ENCODE assay signal across 15 cellular contexts in the genomic region with DNA sequence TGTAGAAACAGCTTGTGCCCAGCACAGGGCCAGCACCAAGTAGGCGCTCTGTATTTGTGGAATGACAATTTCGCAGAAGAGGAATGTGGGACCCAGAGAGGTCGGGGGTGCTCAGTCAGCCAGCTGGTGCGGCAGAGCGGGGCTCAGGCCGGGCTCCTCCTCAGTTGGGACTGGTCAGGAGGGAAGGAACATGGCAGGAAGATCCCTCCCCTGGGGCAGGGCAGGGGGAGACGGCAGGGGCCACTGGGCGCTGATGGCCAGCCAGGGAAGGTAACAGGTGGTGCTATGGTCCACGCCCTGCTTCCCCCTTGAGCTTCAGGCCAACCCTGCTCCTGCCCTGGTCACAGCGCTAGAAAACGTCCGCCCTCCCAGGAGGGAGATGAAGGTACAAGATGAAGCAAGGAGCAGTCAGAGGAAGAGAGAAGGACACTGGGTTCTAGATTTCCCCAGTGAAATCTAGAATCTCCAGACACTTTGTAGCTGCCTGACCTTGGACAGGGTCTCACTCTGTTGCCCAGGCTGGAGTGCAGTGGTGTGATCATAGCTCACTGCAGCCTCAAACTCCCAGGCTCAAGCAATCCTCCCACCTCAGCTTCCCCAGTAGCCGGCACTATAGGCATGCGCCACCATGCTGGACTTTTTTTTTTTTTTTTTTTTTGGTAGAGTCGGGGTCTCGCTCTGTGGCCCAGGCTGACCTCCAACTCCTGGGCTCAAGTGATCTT. TPM values are rescaled to one million over a fixed set of nuclear protein-coding genes. Genes with fewer than 3 reads are reported as not detected.
DNase-seq lines count a peak whose midpoint lies in the region; ATAC-seq, FAIRE-seq and TF ChIP-seq lines count a peak whose summit lies in the region.
"Had no signal": no experiment of that assay in that cellular context is flagged by ENCODE, and none has a peak within 500 bp of the region (broad histone marks: within the 10 kb centered on the region; RNA-seq: fewer than 3 reads in every experiment).

No MANE protein-coding gene starts in this region.

- peaks cover 0 to 7% (median 0%) of the 10 kb centered on the region in 4 experiments; a peak in 2 of 7 replicates for H3K4me1 ChIP-seq in H1 (replicated peaks in 1 of 4; ENCODE audit: control insufficient read depth in 3 of 4, insufficient read depth in 4 of 4, low read length in 3 of 4)
- H3K4me1 ChIP-seq in neuronal stem cell (ENCODE audit: control insufficient read depth in 2 of 2, insufficient read depth in 1 of 2, low read depth in 1 of 2, low read length in 2 of 2), result peaks cover 0 to 6% of the 10 kb centered on the region in 2 donors
- H3K4me1 ChIP-seq in body of pancreas, result no peaks in the 10 kb centered on the region

- H3K4me1 Mint-ChIP-seq in CD14-positive monocyte (peaks cover 83% of the 10 kb centered on the region), IgD-negative memory B cell (peaks cover 10 to 36% (median 23%) of the 10 kb centered on the region in 3 donors)

- POLR2A ChIA-PET in H1 (lab: Charles Lee; ENCODE audit: partially characterized antibody), result interaction anchor here (1.0 to 5.4 kb wide), 3 partner anchors 8 to 27 kb away, joined by 3 to 29 read pairs (median 3); a partner anchor contains a TSS

- peaks cover 20 to 59% of the 10 kb centered on the region in 2 donors for H3K36me3 Mint-ChIP-seq in CD14-positive monocyte
- no peaks in the 10 kb centered on the region for H3K36me3 Mint-ChIP-seq in IgD-negative memory B cell
- H3K36me3 Mint-ChIP-seq: memory B cell had no signal

- no peak overlapping the region for H3K4me2 ChIP-seq in H1 (ENCODE audit: insufficient read depth in 1 of 2, low read depth in 2 of 2, low read length in 2 of 2)
- no peak overlapping the region for H3K4me2 ChIP-seq in neuronal stem cell (ENCODE audit: insufficient read depth, low read length, poor library complexity, severe bottlenecking)

- no peak overlapping the region for H2BK12ac ChIP-seq in H1 (ENCODE audit: low read depth, low read length)
- no peak overlapping the region for H2BK12ac ChIP-seq in neuronal stem cell (ENCODE audit: low read length)

- H3K9me3 ChIP-seq in H1 (ENCODE audit: insufficient read depth in 2 of 2, low read depth in 1 of 2, low read length in 1 of 2), result no peaks in the 10 kb centered on the region
- no peaks in the 10 kb centered on the region for H3K9me3 ChIP-seq in neuronal stem cell (replicated peaks in 1 of 2; ENCODE audit: control insufficient read depth in 2 of 2, insufficient read depth in 1 of 2, low read depth in 1 of 2, low read length in 2 of 2)
- H3K9me3 ChIP-seq in body of pancreas, result no peaks in the 10 kb centered on the region

- intact Hi-C loops in CD14-positive monocyte (cut with micrococcal nuclease), result no loop called here
- intact Hi-C loops in body of pancreas (cut with DNase I), result no loop called here

- no peak for TF ChIP-seq POLR2A in H1 (IDR thresholded peaks at IDR 0.05; ENCODE audit: control extremely low read depth in 1 of 2, low read depth in 2 of 2, low read length in 2 of 2)
- no peak for TF ChIP-seq POLR2A in body of pancreas (IDR thresholded peaks at IDR 0.05)

- H3K27ac Mint-ChIP-seq in CD14-positive monocyte (peak overlapping the region; percentile 99 to 100 (median 100)), IgD-negative memory B cell (peak overlapping the region; percentile 29 to 97 (median 63))

- H3K27ac ChIP-seq in H1 (ENCODE audit: low read depth, low read length) (no peak overlapping the region), neuronal stem cell (replicated peaks; ENCODE audit: low read length) (no peak overlapping the region), body of pancreas (peak overlapping the region in 1 of 4 donors; percentile 83)
- H3K27ac ChIP-seq: C4-2B had no signal

- H3K27me3 Mint-ChIP-seq in CD14-positive monocyte (ENCODE audit: low read depth in 3 of 3) (peaks cover 0 to 3% (median 0%) of the 10 kb centered on the region in 3 donors), IgD-negative memory B cell (no peaks in the 10 kb centered on the region)
- H3K27me3 Mint-ChIP-seq: memory B cell had no signal

- H3K23ac ChIP-seq in H1 (ENCODE audit: insufficient read length), result no peak overlapping the region
- H3K23ac ChIP-seq in neuronal stem cell (ENCODE audit: low read depth, low read length, poor library complexity), result peak overlapping the region; percentile 6

- H3K4me3 Mint-ChIP-seq in CD14-positive monocyte, result peak overlapping the region; percentile 62 to 64
- H3K4me3 Mint-ChIP-seq in IgD-negative memory B cell, result peak overlapping the region in 2 of 4 donors; percentile 33 to 65

- TF ChIP-seq RAD21 in H1 (IDR thresholded peaks at IDR 0.05 in 1 of 2, conservative IDR thresholded peaks at IDR 0.05 in 1 of 2; ENCODE audit: low read depth in 2 of 2, low read length in 2 of 2), result no peak

- H3K14ac ChIP-seq in H1 (ENCODE audit: insufficient read length) (no peak overlapping the region), neuronal stem cell (ENCODE audit: low read length) (no peak overlapping the region)

- H3K9ac ChIP-seq in H1 (replicated peaks in 1 of 4; ENCODE audit: extremely low read depth in 1 of 4, low read depth in 3 of 4, low read length in 3 of 4) (no peak overlapping the region), neuronal stem cell (ENCODE audit: low read depth, low read length, poor library complexity) (no peak overlapping the region)

- H4K5ac ChIP-seq in H1 (ENCODE audit: insufficient read length, low read depth, low read length), result no peak overlapping the region

- TF ChIP-seq CTCF in CD14-positive monocyte (IDR thresholded peaks at IDR 0.05), result no peak
- no peak for TF ChIP-seq CTCF in H1 (IDR thresholded peaks at IDR 0.05; ENCODE audit: control extremely low read depth in 1 of 3, insufficient read depth in 1 of 3, low read depth in 1 of 3, low read length in 3 of 3)
- no peak for TF ChIP-seq CTCF in body of pancreas (IDR thresholded peaks at IDR 0.05)

- peak overlapping the region; percentile 64; the same call in 1 of the 2 replicates for H4K8ac ChIP-seq in H1 (ENCODE audit: extremely low read depth, insufficient read depth, low read length)
- no peak overlapping the region for H4K8ac ChIP-seq in neuronal stem cell (ENCODE audit: low read depth, low read length)

- H4K91ac ChIP-seq in H1 (replicated peaks; ENCODE audit: insufficient read length, low read length) (no peak overlapping the region), neuronal stem cell (ENCODE audit: low read depth, low read length, poor library complexity) (no peak overlapping the region)

- H3K18ac ChIP-seq in H1 (ENCODE audit: extremely low read depth, low read length) (no peak overlapping the region), neuronal stem cell (ENCODE audit: low read length) (no peak overlapping the region)

- H3K9me3 Mint-ChIP-seq in CD14-positive monocyte, result peaks cover 0 to 2% (median 0%) of the 10 kb centered on the region in 7 donors
- no peaks in the 10 kb centered on the region for H3K9me3 Mint-ChIP-seq in IgD-negative memory B cell
- H3K9me3 Mint-ChIP-seq: memory B cell had no signal

- H3K4me3 ChIP-seq in H1 (ENCODE audit: extremely low read depth in 1 of 4, insufficient read depth in 2 of 4, low read depth in 3 of 4, low read length in 4 of 4), result no peak overlapping the region
- H3K4me3 ChIP-seq in neuronal stem cell (ENCODE audit: low read length in 2 of 2), result no peak overlapping the region
- no peak overlapping the region for H3K4me3 ChIP-seq in body of pancreas

- 88% methylated on average over 14 of the region's 16 CpGs; no CpG with 5 or more reads in 1 of the 2 experiments for WGBS in H1 (ENCODE audit: extremely low coverage in 1 of 2, insufficient coverage in 1 of 2, insufficient read length in 1 of 2, insufficient replicate concordance in 2 of 2, low coverage in 1 of 2, low lambda C conversion rate in 2 of 2, missing lambda C conversion rate in 1 of 2), 2 experiments
- no CpG with 5 or more reads among the region's 16 CpGs for WGBS in neuronal stem cell (ENCODE audit: extremely low coverage in 2 of 2, insufficient read length in 2 of 2, insufficient replicate concordance in 1 of 2), 2 donors
- 83 to 92% methylated on average over 16 of the region's 16 CpGs for WGBS in body of pancreas, 2 donors

- H2BK20ac ChIP-seq in H1 (ENCODE audit: low read length), result peak overlapping the region; percentile 86; the same call in 1 of the 2 replicates

- H2AK5ac ChIP-seq in H1 (ENCODE audit: low read depth, low read length), result no peak overlapping the region
- peak overlapping the region; percentile 8 for H2AK5ac ChIP-seq in neuronal stem cell (ENCODE audit: low read depth, low read length)

- 0 out of 2 replicates have a peak overlapping the region, but pooled peaks have one; percentile 26 for H2BK5ac ChIP-seq in H1 (ENCODE audit: low read depth, low read length)
- no peak overlapping the region for H2BK5ac ChIP-seq in neuronal stem cell (ENCODE audit: low read length)

- H2AFZ ChIP-seq in H1 (ENCODE audit: low read length), result no peak overlapping the region
- H2AFZ ChIP-seq in neuronal stem cell (ENCODE audit: low read length), result peak overlapping the region; percentile 41

- FAIRE-seq in H1 (lab: Jason Lieb, UNC), result no peak

- TF ChIP-seq EP300 in H1 (IDR thresholded peaks at IDR 0.05; ENCODE audit: borderline replicate concordance in 1 of 2, low read depth in 2 of 2, low read length in 2 of 2), result no peak

- no peak overlapping the region for H3K56ac ChIP-seq in H1 (replicated peaks; ENCODE audit: insufficient read length, low read depth, low read length)

- H2BK15ac ChIP-seq in H1 (ENCODE audit: low read length) (no peak overlapping the region), neuronal stem cell (ENCODE audit: low read length) (no peak overlapping the region)

- no peak for DNase-seq in CD14-positive monocyte (ENCODE audit: low spot score)
- DNase-seq in H1 (ENCODE audit: low read depth in 1 of 2, low spot score in 2 of 2), result no peak
- no peak for DNase-seq in neuronal stem cell (ENCODE audit: low spot score)
- DNase-seq in OCI-M2 (lab: John Stamatoyannopoulos, UW; ENCODE audit: unreplicated experiment), result no peak
- DNase-seq in activated CD4-positive, CD25-positive, alpha-beta regulatory T cell treated with anti-CD3 and anti-CD28 coated beads, Interleukin-2, amount 50 U/mL, for 72 hours, result no peak
- DNase-seq in body of pancreas, result no peak
- DNase-seq: activated CD4-positive, alpha-beta T cell treated with anti-CD3 and anti-CD28 coated beads for 48 hours; NCI-H1048 had no signal

- H3K36me3 ChIP-seq in H1 (ENCODE audit: control insufficient read depth in 2 of 4, insufficient read depth in 4 of 4, low read length in 3 of 4) (no peaks in the 10 kb centered on the region), neuronal stem cell (replicated peaks in 1 of 2; ENCODE audit: control insufficient read depth in 2 of 2, insufficient read depth in 2 of 2, low read length in 2 of 2) (no peaks in the 10 kb centered on the region), body of pancreas (replicated peaks in 1 of 2; ENCODE audit: insufficient read depth in 1 of 2, low read depth in 2 of 2) (no peaks in the 10 kb centered on the region)

- ATAC-seq in body of pancreas (no peak), GM19351 (IDR thresholded peaks at IDR 0.05; ENCODE audit: unreplicated experiment) (no peak)

- no peak overlapping the region for H3K4ac ChIP-seq in H1 (replicated peaks; ENCODE audit: insufficient read length, low read depth, low read length)
- H3K4ac ChIP-seq in neuronal stem cell (ENCODE audit: low read length), result no peak overlapping the region

- H4K20me1 ChIP-seq in H1 (replicated peaks in 1 of 2; ENCODE audit: control insufficient read depth in 1 of 2, insufficient read depth in 2 of 2, low read length in 2 of 2), result no peaks in the 10 kb centered on the region

- H3K79me2 ChIP-seq in H1 (ENCODE audit: control insufficient read depth in 1 of 2, insufficient read depth in 2 of 2, low read length in 2 of 2), result no peaks in the 10 kb centered on the region

- CTCF ChIA-PET in H1 (lab: Charles Lee; ENCODE audit: partially characterized antibody), result interaction anchor here (0.5 to 10.7 kb wide), 9 partner anchors 9 to 37 kb away, joined by 3 to 78 read pairs (median 7); a partner anchor contains a TSS

- H3K79me1 ChIP-seq in H1 (ENCODE audit: low read depth, low read length) (no peaks in the 10 kb centered on the region), neuronal stem cell (ENCODE audit: low read depth, low read length) (peaks cover 1% of the 10 kb centered on the region)

- H3K23me2 ChIP-seq in H1 (ENCODE audit: low read depth, low read length), result no peaks in the 10 kb centered on the region

- no peaks in the 10 kb centered on the region for H3K27me3 ChIP-seq in H1 (replicated peaks in 1 of 4; ENCODE audit: control insufficient read depth in 3 of 4, extremely low read depth in 1 of 4, insufficient read depth in 3 of 4, low read length in 3 of 4)
- peaks cover 0 to 5% (median 0%) of the 10 kb centered on the region in 3 experiments for H3K27me3 ChIP-seq in neuronal stem cell (ENCODE audit: control insufficient read depth in 3 of 3, insufficient read depth in 3 of 3, low read depth in 1 of 3, low read length in 3 of 3)
- no peaks in the 10 kb centered on the region for H3K27me3 ChIP-seq in body of pancreas

- H2BK120ac ChIP-seq in H1 (replicated peaks; ENCODE audit: low read depth, low read length), result no peak overlapping the region
- H2BK120ac ChIP-seq in neuronal stem cell (ENCODE audit: low read depth, low read length), result peak overlapping the region; percentile 68

RNA-seq across cellular contexts. Expression of a gene that starts 13.5 kb away (rescaled TPM):
- polyA plus RNA-seq in CD14-positive monocyte (100 to 1,000 TPM; 156 to 223 TPM), IgD-negative memory B cell (67.7 TPM), H1 (2011; rRNA removed) (0.12 and 0.28 TPM in 2 replicates)
- not detected in 2 replicates for total RNA-seq in H1 (2021; fragmentation: NEBNext Ultra II Directional; extraction: Animal tissue kit (Norgen Biotek cat#: 25700))
- 0.23 TPM for polyA plus RNA-seq in H1 (2011; cell fraction: cytosol; rRNA removed)
- polyA plus RNA-seq in H1 (2011; cell fraction: nucleus; rRNA removed), result 0.27 TPM
- 0.20 to 0.33 TPM in 2 of 4 replicates, not detected in the others for polyA plus RNA-seq in H1 (2012, experiment 1 of 2)
- 0.21 TPM for polyA plus RNA-seq in H1 (2012, experiment 2 of 2)
- 0.14 TPM for polyA plus RNA-seq in H1 (2013, experiment 1 of 2)
- polyA plus RNA-seq in H1 (2013, experiment 2 of 2), result 0.20 TPM
- polyA minus RNA-seq in H1 (2011; rRNA and poly(A)+ RNA removed), result 0.60 TPM in 1 of 2 replicates, not detected in the other
- polyA minus RNA-seq in H1 (2011; cell fraction: cytosol; rRNA and poly(A)+ RNA removed), result not detected
- not detected for polyA minus RNA-seq in H1 (2011; cell fraction: nucleus; rRNA and poly(A)+ RNA removed)
- not detected for polyA plus RNA-seq in neuronal stem cell (2013, experiment 1 of 2)
- polyA plus RNA-seq in neuronal stem cell (2013, experiment 2 of 2), result 0.03 TPM
- total RNA-seq in body of pancreas, result 10 to 100 TPM in 1 of 2 donors, 1 to 10 TPM in 1; 7.5 to 10.9 TPM
- total RNA-seq: HT1080, pulmonary artery endothelial cell had no signal

RNA-seq across cellular contexts. Expression of a gene that starts 16.5 kb away (rescaled TPM):
- 1 to 10 TPM; 4.8 to 5.9 TPM for polyA plus RNA-seq in CD14-positive monocyte
- polyA plus RNA-seq in IgD-negative memory B cell, result 15.5 TPM
- total RNA-seq in H1 (2021; fragmentation: NEBNext Ultra II Directional; extraction: Animal tissue kit (Norgen Biotek cat#: 25700)), result 20.9 and 23.2 TPM in 2 replicates
- 30.0 and 42.9 TPM in 2 replicates for polyA plus RNA-seq in H1 (2011; rRNA removed)
- 37.3 TPM for polyA plus RNA-seq in H1 (2011; cell fraction: cytosol; rRNA removed)
- polyA plus RNA-seq in H1 (2011; cell fraction: nucleus; rRNA removed), result 134 TPM
- polyA plus RNA-seq in H1 (2012, experiment 1 of 2), result 14.8 to 28.7 TPM (median 25.1 TPM) in 4 replicates
- polyA plus RNA-seq in H1 (2012, experiment 2 of 2), result 18.9 TPM
- polyA plus RNA-seq in H1 (2013, experiment 1 of 2), result 19.5 TPM
- 19.1 TPM for polyA plus RNA-seq in H1 (2013, experiment 2 of 2)
- 8.9 and 9.6 TPM in 2 replicates for polyA minus RNA-seq in H1 (2011; rRNA and poly(A)+ RNA removed)
- polyA minus RNA-seq in H1 (2011; cell fraction: cytosol; rRNA and poly(A)+ RNA removed), result 10.0 TPM
- 20.5 TPM for polyA minus RNA-seq in H1 (2011; cell fraction: nucleus; rRNA and poly(A)+ RNA removed)
- polyA plus RNA-seq in neuronal stem cell (2013, experiment 1 of 2), result 21.6 TPM
- 20.9 TPM for polyA plus RNA-seq in neuronal stem cell (2013, experiment 2 of 2)
- 10 to 100 TPM; 54.7 TPM for total RNA-seq in body of pancreas

RNA-seq across cellular contexts. Expression of a gene that starts 34.4 kb away (rescaled TPM):
- polyA plus RNA-seq in CD14-positive monocyte, result 10 to 100 TPM; 89.5 to 97.4 TPM
- polyA plus RNA-seq in IgD-negative memory B cell, result 101 TPM
- 159 and 160 TPM in 2 replicates for total RNA-seq in H1 (2021; fragmentation: NEBNext Ultra II Directional; extraction: Animal tissue kit (Norgen Biotek cat#: 25700))
- 105 and 114 TPM in 2 replicates for polyA plus RNA-seq in H1 (2011; rRNA removed)
- 201 TPM for polyA plus RNA-seq in H1 (2011; cell fraction: cytosol; rRNA removed)
- polyA plus RNA-seq in H1 (2011; cell fraction: nucleus; rRNA removed), result 110 TPM
- polyA plus RNA-seq in H1 (2012, experiment 1 of 2), result 209 to 226 TPM (median 211 TPM) in 4 replicates
- 124 TPM for polyA plus RNA-seq in H1 (2012, experiment 2 of 2)
- polyA plus RNA-seq in H1 (2013, experiment 1 of 2), result 82.6 TPM
- 81.6 TPM for polyA plus RNA-seq in H1 (2013, experiment 2 of 2)
- 94.5 and 111 TPM in 2 replicates for polyA minus RNA-seq in H1 (2011; rRNA and poly(A)+ RNA removed)
- polyA minus RNA-seq in H1 (2011; cell fraction: cytosol; rRNA and poly(A)+ RNA removed), result 65.4 TPM
- 50.5 TPM for polyA minus RNA-seq in H1 (2011; cell fraction: nucleus; rRNA and poly(A)+ RNA removed)
- polyA plus RNA-seq in neuronal stem cell (2013, experiment 1 of 2), result 74.9 TPM
- polyA plus RNA-seq in neuronal stem cell (2013, experiment 2 of 2), result 75.0 TPM
- 10 to 100 TPM; 43.8 to 62.8 TPM for total RNA-seq in body of pancreas

RNA-seq across cellular contexts. Expression of a gene that starts 39.4 kb away (rescaled TPM):
- polyA plus RNA-seq in CD14-positive monocyte (under 1 TPM in 1 of 2 donors, not detected in 1; 0.03 TPM), IgD-negative memory B cell (not detected), H1 (2011; rRNA removed) (0.02 and 0.05 TPM in 2 replicates)
- total RNA-seq in H1 (2021; fragmentation: NEBNext Ultra II Directional; extraction: Animal tissue kit (Norgen Biotek cat#: 25700)), result not detected in 2 replicates
- 0.03 TPM for polyA plus RNA-seq in H1 (2011; cell fraction: cytosol; rRNA removed)
- 0.19 TPM for polyA plus RNA-seq in H1 (2011; cell fraction: nucleus; rRNA removed)
- 0.04 to 0.05 TPM in 2 of 4 replicates, not detected in the others for polyA plus RNA-seq in H1 (2012, experiment 1 of 2)
- not detected for polyA plus RNA-seq in H1 (2012, experiment 2 of 2)
- polyA plus RNA-seq in H1 (2013, experiment 1 of 2), result 0.02 TPM
- under 0.01 TPM for polyA plus RNA-seq in H1 (2013, experiment 2 of 2)
- polyA minus RNA-seq in H1 (2011; rRNA and poly(A)+ RNA removed), result 0.07 TPM in 1 of 2 replicates, not detected in the other
- polyA minus RNA-seq in H1 (2011; cell fraction: cytosol; rRNA and poly(A)+ RNA removed), result not detected
- polyA minus RNA-seq in H1 (2011; cell fraction: nucleus; rRNA and poly(A)+ RNA removed), result not detected
- polyA plus RNA-seq in neuronal stem cell (2013, experiment 1 of 2), result not detected
- polyA plus RNA-seq in neuronal stem cell (2013, experiment 2 of 2), result 0.01 TPM
- total RNA-seq in body of pancreas, result not detected
- total RNA-seq: HT1080, pulmonary artery endothelial cell had no signal

RNA-seq across cellular contexts. Expression of a gene that starts 57.1 kb away (rescaled TPM):
- polyA plus RNA-seq in CD14-positive monocyte (not detected), IgD-negative memory B cell (0.15 TPM), H1 (2011; rRNA removed) (0.05 and 0.06 TPM in 2 replicates)
- total RNA-seq in H1 (2021; fragmentation: NEBNext Ultra II Directional; extraction: Animal tissue kit (Norgen Biotek cat#: 25700)), result 0.34 TPM in 1 of 2 replicates, not detected in the other
- 0.05 TPM for polyA plus RNA-seq in H1 (2011; cell fraction: cytosol; rRNA removed)
- polyA plus RNA-seq in H1 (2011; cell fraction: nucleus; rRNA removed), result 0.54 TPM
- polyA plus RNA-seq in H1 (2012, experiment 1 of 2), result 0.11 TPM in 1 of 4 replicates, not detected in the others
- polyA plus RNA-seq in H1 (2012, experiment 2 of 2), result not detected
- polyA plus RNA-seq in H1 (2013, experiment 1 of 2), result 0.71 TPM
- polyA plus RNA-seq in H1 (2013, experiment 2 of 2), result 0.29 TPM
- polyA minus RNA-seq in H1 (2011; rRNA and poly(A)+ RNA removed), result not detected in 2 replicates
- polyA minus RNA-seq in H1 (2011; cell fraction: cytosol; rRNA and poly(A)+ RNA removed), result not detected
- polyA minus RNA-seq in H1 (2011; cell fraction: nucleus; rRNA and poly(A)+ RNA removed), result 0.60 TPM
- polyA plus RNA-seq in neuronal stem cell (2013, experiment 1 of 2), result not detected
- polyA plus RNA-seq in neuronal stem cell (2013, experiment 2 of 2), result 0.06 TPM
- not detected for total RNA-seq in body of pancreas
- total RNA-seq: cerebellum, HT1080 had no signal

Comparison
In these comparisons a context has a peak if more than half of its experiments do, and no peak if none do; other contexts are left out.
1. RNA of a gene that starts 13.5 kb away (polyA plus RNA-seq): 156 to 223 TPM in CD14-positive monocyte and 67.7 TPM in IgD-negative memory B cell (single experiment); 0.12 to 0.33 TPM in H1; every median in the first group is over 10 times any median in the second.